Comparison of ENCODE assay signal across 9 cellular contexts in genomic region chr17:75524269-75524970, GRCh38. TPM values are rescaled to one million over a fixed set of nuclear protein-coding genes. Genes with fewer than 3 reads are reported as not detected.
DNase-seq lines count a peak whose midpoint lies in the region; ATAC-seq, FAIRE-seq and TF ChIP-seq lines count a peak whose summit lies in the region.
"Had no signal": no experiment of that assay in that cellular context is flagged by ENCODE, and none has a peak within 500 bp of the region (broad histone marks: within the 10 kb centered on the region; RNA-seq: fewer than 3 reads in every experiment).

No MANE protein-coding gene starts in this region.

- peak overlapping the region; percentile 99 for H3K4me2 ChIP-seq in GM23338

- peaks cover 6% of the 10 kb centered on the region; the same call in 1 of the 2 replicates for H3K27me3 ChIP-seq in GM23338 (ENCODE audit: insufficient read depth)
- no peaks in the 10 kb centered on the region for H3K27me3 ChIP-seq in WERI-Rb-1 (ENCODE audit: insufficient read depth, low read depth, severe bottlenecking)
- no peaks in the 10 kb centered on the region for H3K27me3 ChIP-seq in left ventricle myocardium inferior (ENCODE audit: low read depth)
- no peaks in the 10 kb centered on the region for H3K27me3 ChIP-seq in rectal smooth muscle tissue (ENCODE audit: control insufficient read depth, insufficient read depth, low read length)

- H4K20me1 ChIP-seq in GM23338 (replicated peaks; ENCODE audit: insufficient read depth) = peaks cover 12% of the 10 kb centered on the region

- no peaks in the 10 kb centered on the region for H3K9me3 Mint-ChIP-seq in GM23338

- no peaks in the 10 kb centered on the region for H3K9me2 ChIP-seq in GM23338 (ENCODE audit: insufficient read depth)

- no peak for TF ChIP-seq CTCF in GM23338 (conservative IDR thresholded peaks at IDR 0.05; ENCODE audit: low read depth in 2 of 2)
- no peak for TF ChIP-seq CTCF in WERI-Rb-1 (IDR thresholded peaks at IDR 0.05; ENCODE audit: low read depth, low read length)
- TF ChIP-seq CTCF in left ventricle myocardium inferior (IDR thresholded peaks at IDR 0.05; ENCODE audit: borderline replicate concordance) = no peak

- H3K4me3 ChIP-seq in GM23338 = peak overlapping the region; percentile 98
- H3K4me3 ChIP-seq in WERI-Rb-1 (ENCODE audit: low read depth, low read length) = peak overlapping the region; percentile 85
- H3K4me3 ChIP-seq in left ventricle myocardium inferior = peak overlapping the region; percentile 82
- H3K4me3 ChIP-seq in rectal smooth muscle tissue (ENCODE audit: low read length) = peak overlapping the region; percentile 77

- no peak for FAIRE-seq in GM12892 (lab: Jason Lieb, UNC)
- FAIRE-seq: GM18507 had no signal

- DNase-seq in GM23338 (ENCODE audit: low spot score) (no peak), WERI-Rb-1 (no peak), left ventricle myocardium inferior (no peak), GM12892 (ENCODE audit: insufficient read length) (no peak), SW 1271 (lab: John Stamatoyannopoulos, UW) (no peak), occipital lobe (lab: John Stamatoyannopoulos, UW) (no peak), MV-4-11 (lab: John Stamatoyannopoulos, UW) (no peak)

- H3K27ac Mint-ChIP-seq in GM23338 = 0 out of 2 replicates have a peak overlapping the region, but pooled peaks have one; percentile 52

- peak overlapping the region; percentile 76 for H3K4me3 Mint-ChIP-seq in GM23338

- H3K27ac ChIP-seq in GM23338 (ENCODE audit: low read depth) (peak overlapping the region; percentile 80), WERI-Rb-1 (peak overlapping the region; percentile 91), left ventricle myocardium inferior (replicated peaks) (peak overlapping the region; percentile 82), rectal smooth muscle tissue (ENCODE audit: low read depth, low read length) (no peak overlapping the region)

- peaks cover 15% of the 10 kb centered on the region for H3K27me3 Mint-ChIP-seq in GM23338 (ENCODE audit: insufficient read depth, low read depth, poor library complexity)

- intact Hi-C loops in left ventricle myocardium inferior (cut with micrococcal nuclease) = no loop called here

- H2AFZ ChIP-seq in GM23338 = no peak overlapping the region

- H3K9me3 ChIP-seq in WERI-Rb-1 (ENCODE audit: severe bottlenecking) (no peaks in the 10 kb centered on the region), left ventricle myocardium inferior (replicated peaks) (no peaks in the 10 kb centered on the region)

- peaks cover 20% of the 10 kb centered on the region for H3K79me2 ChIP-seq in GM23338 (replicated peaks; ENCODE audit: insufficient read depth)

- peaks cover 27% of the 10 kb centered on the region for H3K36me3 Mint-ChIP-seq in GM23338 (ENCODE audit: low read depth)

- H3K9ac ChIP-seq in rectal smooth muscle tissue (ENCODE audit: low read length) = no peak overlapping the region

- H3K4me1 Mint-ChIP-seq in GM23338 = peaks cover 14% of the 10 kb centered on the region

- peaks cover 15% of the 10 kb centered on the region for H3F3A ChIP-seq in GM23338 (replicated peaks; ENCODE audit: low read depth)

- H3K36me3 ChIP-seq in GM23338 (ENCODE audit: insufficient read depth) (peaks cover 7% of the 10 kb centered on the region), WERI-Rb-1 (peaks cover 62% of the 10 kb centered on the region), left ventricle myocardium inferior (peaks cover 13% of the 10 kb centered on the region), rectal smooth muscle tissue (ENCODE audit: control insufficient read depth, insufficient read depth, low read length) (no peaks in the 10 kb centered on the region)

- no peak for TF ChIP-seq POLR2A in GM12892 (IDR thresholded peaks at IDR 0.05; ENCODE audit: low read depth, low read length)

- H3K4me1 ChIP-seq in GM23338 (ENCODE audit: insufficient read depth) (peaks cover 15% of the 10 kb centered on the region; the same call in 1 of the 2 replicates), left ventricle myocardium inferior (peaks cover 21% of the 10 kb centered on the region), rectal smooth muscle tissue (ENCODE audit: control insufficient read depth, insufficient read depth, low read length) (peaks cover 2% of the 10 kb centered on the region)

- no peak for ATAC-seq in GM23338

TF ChIP-seq in GM23338, 12 proteins besides CTCF, POLR2A, EP300 and RAD21 (continues in another document):
- TF ChIP-seq CREB1 (CRISPR knock-in tag; IDR thresholded peaks at IDR 0.05; ENCODE audit: low read depth) (no peak), ZNF462 (CRISPR knock-in tag; IDR thresholded peaks at IDR 0.05) (no peak), EZH2 (IDR thresholded peaks at IDR 0.05; ENCODE audit: low read depth, unreplicated experiment) (no peak)

RNA-seq across cellular contexts. Expression of gene LLGL2, which starts 1.1 kb away (rescaled TPM):
- total RNA-seq in GM23338 (2014; rRNA removed; shearing (Covaris generic)) = 63.9 and 78.5 TPM in 2 replicates
- 62.5 and 71.9 TPM in 2 replicates for polyA plus RNA-seq in GM23338 (2016; fragmentation: Nextera tagmentation; extraction: Ambion mirVana)
- 2.0 TPM for total RNA-seq in left ventricle myocardium inferior
- polyA plus RNA-seq in GM12892 (2012; ENCODE audit: missing spikeins) = 1.9 TPM
- total RNA-seq in occipital lobe = 2.7 TPM

RNA-seq across cellular contexts. Expression of gene TSEN54, which starts 8.1 kb away (rescaled TPM):
- 61.9 and 62.5 TPM in 2 replicates for total RNA-seq in GM23338 (2014; rRNA removed; shearing (Covaris generic))
- polyA plus RNA-seq in GM23338 (2016; fragmentation: Nextera tagmentation; extraction: Ambion mirVana) = 45.9 and 48.2 TPM in 2 replicates
- total RNA-seq in left ventricle myocardium inferior (6.8 TPM), occipital lobe (8.1 TPM)
- 24.2 TPM for polyA plus RNA-seq in GM12892 (2012; ENCODE audit: missing spikeins)

RNA-seq across cellular contexts. Expression of gene CASKIN2, which starts 9.1 kb away (rescaled TPM):
- total RNA-seq in GM23338 (2014; rRNA removed; shearing (Covaris generic)) = 17.7 and 21.5 TPM in 2 replicates
- polyA plus RNA-seq in GM23338 (2016; fragmentation: Nextera tagmentation; extraction: Ambion mirVana) = 4.7 and 4.9 TPM in 2 replicates
- 34.3 TPM for total RNA-seq in left ventricle myocardium inferior
- polyA plus RNA-seq in GM12892 (2012; ENCODE audit: missing spikeins) = 0.23 TPM
- 4.8 TPM for total RNA-seq in occipital lobe

Comparison
In these comparisons a context has a peak if more than half of its experiments do, and no peak if none do; other contexts are left out.
1. RNA of gene LLGL2, which starts 1.1 kb away (total RNA-seq): 63.9 to 78.5 TPM in GM23338; 2.7 TPM in occipital lobe (single experiment) and 2.0 TPM in left ventricle myocardium inferior (single experiment); every median in the first group is over 10 times any median in the second.
2. Peak in every context shown above with its lines, with median percentiles within 50 percentile points of each other: H3K4me3 ChIP-seq.